Comparison of ENCODE assay signal across 9 cellular contexts in genomic region chr20:44217342-44218092, GRCh38. TPM values are rescaled to one million over a fixed set of nuclear protein-coding genes. Genes with fewer than 3 reads are reported as not detected.
DNase-seq lines count a peak whose midpoint lies in the region; ATAC-seq, FAIRE-seq and TF ChIP-seq lines count a peak whose summit lies in the region.
"Had no signal": no experiment of that assay in that cellular context is flagged by ENCODE, and none has a peak within 500 bp of the region (broad histone marks: within the 10 kb centered on the region; RNA-seq: fewer than 3 reads in every experiment).

No MANE protein-coding gene starts in this region.

- FAIRE-seq in small intestine (lab: Jason Lieb, UNC): no peak

- no peaks in the 10 kb centered on the region for H3K9me2 ChIP-seq in hepatocyte (replicated peaks; ENCODE audit: insufficient read depth)

- no peak overlapping the region for H3K4me2 ChIP-seq in hepatocyte

- no peaks in the 10 kb centered on the region for H3K9me3 ChIP-seq in ascending aorta
- no peaks in the 10 kb centered on the region for H3K9me3 ChIP-seq in hepatocyte (ENCODE audit: low read depth)
- no peaks in the 10 kb centered on the region for H3K9me3 ChIP-seq in small intestine (ENCODE audit: control insufficient read depth, low read depth)

- H3K4me3 ChIP-seq in ascending aorta (no peak overlapping the region), hepatocyte (no peak overlapping the region), small intestine (ENCODE audit: low read depth in 1 of 2, low read length in 2 of 2) (no peak overlapping the region)

- DNase-seq in GM03348 (ENCODE audit: low spot score) (peak; percentile 76), NCI-H1105 (lab: John Stamatoyannopoulos, UW) (peak; percentile 72), T-helper 2 cell (peak; percentile 40 to 83 (median 61)), ascending aorta (ENCODE audit: low spot score in 2 of 2) (peak in 1 of 2 donors; percentile 71), hepatocyte (ENCODE audit: low spot score) (peak; percentile 83), small intestine (peak; percentile 85), GM19238 (ENCODE audit: insufficient read length, low spot score) (no peak)

- H3K36me3 ChIP-seq in ascending aorta: peaks cover 0 to 4% of the 10 kb centered on the region in 2 donors
- H3K36me3 ChIP-seq in hepatocyte (replicated peaks; ENCODE audit: insufficient read depth, low read depth): no peaks in the 10 kb centered on the region
- H3K36me3 ChIP-seq in small intestine (ENCODE audit: control insufficient read depth in 2 of 2, insufficient read depth in 2 of 2, low read length in 2 of 2): no peaks in the 10 kb centered on the region

- no peak overlapping the region for H3K27ac ChIP-seq in ascending aorta
- H3K27ac ChIP-seq in hepatocyte: no peak overlapping the region
- no peak overlapping the region for H3K27ac ChIP-seq in small intestine (ENCODE audit: low read depth in 1 of 2, low read length in 1 of 2)

- H3K4me1 ChIP-seq in ascending aorta (peaks cover 0 to 7% of the 10 kb centered on the region in 2 donors), hepatocyte (ENCODE audit: insufficient read depth) (no peaks in the 10 kb centered on the region), small intestine (ENCODE audit: control insufficient read depth in 2 of 2, insufficient read depth in 1 of 2, low read depth in 1 of 2, low read length in 1 of 2) (no peaks in the 10 kb centered on the region)

- no peak overlapping the region for H2AFZ ChIP-seq in hepatocyte

- TF ChIP-seq CTCF in ascending aorta (IDR thresholded peaks at IDR 0.05): peak; percentile 62 to 67 (median 65)
- peak; percentile 80 for TF ChIP-seq CTCF in hepatocyte (IDR thresholded peaks at IDR 0.05; ENCODE audit: poor library complexity)

- ATAC-seq in GM21786 (IDR thresholded peaks at IDR 0.05; ENCODE audit: unreplicated experiment): no peak

- intact Hi-C loops in ascending aorta (cut with DNase I): loop anchor here (10.0 kb wide), 2 partner anchors 647 to 747 kb away; partner anchors contain the start of genes STK4 and TOMM34

- H3K27me3 ChIP-seq in ascending aorta (no peaks in the 10 kb centered on the region), hepatocyte (no peaks in the 10 kb centered on the region), small intestine (ENCODE audit: control insufficient read depth in 2 of 2, insufficient read depth in 2 of 2, low read length in 2 of 2) (no peaks in the 10 kb centered on the region)

- no peaks in the 10 kb centered on the region for H4K20me1 ChIP-seq in hepatocyte (ENCODE audit: insufficient read depth, poor library complexity, severe bottlenecking)

- peaks cover 10% of the 10 kb centered on the region for H3K79me2 ChIP-seq in hepatocyte

- WGBS in hepatocyte (ENCODE audit: low lambda C conversion rate, missing lambda C conversion rate): 56% methylated on average over 11 of the region's 11 CpGs
- WGBS in small intestine, 3 donors: 26 to 42% (median 28%) methylated on average over 11 of the region's 11 CpGs

RNA-seq across cellular contexts. Expression of gene OSER1, which starts 6.9 kb away (rescaled TPM):
- total RNA-seq in ascending aorta (9.2 TPM), hepatocyte (34.7 and 42.7 TPM in 2 replicates)
- polyA plus RNA-seq in hepatocyte (33.8 and 49.4 TPM in 2 replicates), small intestine (10 to 100 TPM; 24.0 to 57.8 (median 54.6) TPM)

RNA-seq across cellular contexts. Expression of gene GDAP1L1, which starts 29.6 kb away (rescaled TPM):
- total RNA-seq in ascending aorta (not detected), hepatocyte (0.48 and 2.2 TPM in 2 replicates)
- polyA plus RNA-seq in hepatocyte (0.57 and 0.77 TPM in 2 replicates), small intestine (1 to 10 TPM in 1 of 3 donors, under 1 TPM in 1, not detected in 1; 0.54 to 1.1 TPM)
- total RNA-seq: glomerular endothelial cell had no signal

RNA-seq across cellular contexts. Expression of gene JPH2, which starts 30.5 kb away (rescaled TPM):
- 86.7 TPM for total RNA-seq in ascending aorta
- 5.7 and 6.6 TPM in 2 replicates for total RNA-seq in hepatocyte
- 8.3 and 13.5 TPM in 2 replicates for polyA plus RNA-seq in hepatocyte
- 1 to 10 TPM in 1 of 3 donors, under 1 TPM in 2; 0.22 to 3.6 (median 0.81) TPM for polyA plus RNA-seq in small intestine

Comparison
In these comparisons a context has a peak if more than half of its experiments do, and no peak if none do; other contexts are left out.
1. RNA of gene JPH2, which starts 30.5 kb away (total RNA-seq): 86.7 TPM in ascending aorta (single experiment); 5.7 to 6.6 TPM in hepatocyte; every median in the first group is over 10 times any median in the second.